In the genomic region with DNA sequence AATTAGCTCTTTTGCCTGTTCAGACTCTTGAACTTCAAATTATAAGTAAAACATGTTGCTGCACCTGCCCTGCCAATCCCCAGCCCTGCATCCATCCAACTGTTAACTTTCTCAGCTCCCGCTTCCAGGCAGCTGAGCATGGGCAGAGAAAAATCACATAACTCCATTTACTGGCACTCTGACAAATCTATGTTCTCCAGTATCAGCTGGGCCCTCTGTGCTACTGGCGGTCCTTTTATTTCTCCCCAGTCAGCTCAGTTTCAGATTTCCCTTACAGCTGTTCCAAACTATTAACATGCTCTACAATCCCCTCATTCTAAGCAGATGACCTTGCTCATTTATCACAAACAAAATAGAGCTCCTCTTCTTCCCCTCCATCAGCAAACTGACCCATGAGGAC, we compare ENCODE assay signal across 25 cellular contexts.
DNase-seq lines count a peak whose midpoint lies in the region; ATAC-seq, FAIRE-seq and TF ChIP-seq lines count a peak whose summit lies in the region.
"Had no signal": no experiment of that assay in that cellular context is flagged by ENCODE, and none has a peak within 500 bp of the region (broad histone marks: within the 10 kb centered on the region; RNA-seq: fewer than 3 reads in every experiment).

No MANE protein-coding gene starts in this region.

- in situ Hi-C loops in astrocyte of the spinal cord (cut with HindIII; ENCODE audit: low sequenced_read_pairs), result no loop called here

- H3K36me3 Mint-ChIP-seq in stimulated activated naive B cell treated with anti-CD40 and anti-IgM and Interleukin-4, amounts not matched to agents 10 μg/mL and 1 μg/mL and 100 μg/mL, for 72 hours, result no peaks in the 10 kb centered on the region
- no peaks in the 10 kb centered on the region for H3K36me3 Mint-ChIP-seq in stimulated activated effector memory CD8-positive, alpha-beta T cell treated with anti-CD3 and anti-CD28 coated beads, Interleukin-12 subunit alpha, Interleukin-12 subunit beta, amount 100 ng/mL, for 72 hours
- H3K36me3 Mint-ChIP-seq: memory B cell had no signal

- 16 to 18% methylated on average over 2 of the region's 2 CpGs for WGBS in pancreas, 2 donors

- H3K27ac ChIP-seq in pancreas, result no peak overlapping the region
- H3K27ac ChIP-seq: body of pancreas, foreskin keratinocyte, RWPE1, VCaP had no signal

- no peaks in the 10 kb centered on the region for H3K4me1 Mint-ChIP-seq in stimulated activated naive B cell treated with anti-CD40 and anti-IgM and Interleukin-4, amounts not matched to agents 10 μg/mL and 1 μg/mL and 100 μg/mL, for 72 hours
- H3K4me1 Mint-ChIP-seq in stimulated activated effector memory CD8-positive, alpha-beta T cell treated with anti-CD3 and anti-CD28 coated beads, Interleukin-12 subunit alpha, Interleukin-12 subunit beta, amount 100 ng/mL, for 72 hours, result no peaks in the 10 kb centered on the region
- H3K4me1 Mint-ChIP-seq: activated T-helper 17 cell treated with anti-CD3 and anti-CD28 coated beads, Interleukin-2, amount 50 U/mL, for 72 hours; memory B cell had no signal

- H3K4me1 ChIP-seq in pancreas, result no peaks in the 10 kb centered on the region
- H3K4me1 ChIP-seq: body of pancreas, foreskin keratinocyte had no signal

- no peak overlapping the region for H3K27ac Mint-ChIP-seq in stimulated activated naive B cell treated with anti-CD40 and anti-IgM and Interleukin-4, amounts not matched to agents 10 μg/mL and 1 μg/mL and 100 μg/mL, for 72 hours
- H3K27ac Mint-ChIP-seq in stimulated activated effector memory CD8-positive, alpha-beta T cell treated with anti-CD3 and anti-CD28 coated beads, Interleukin-12 subunit alpha, Interleukin-12 subunit beta, amount 100 ng/mL, for 72 hours, result no peak overlapping the region
- H3K27ac Mint-ChIP-seq: activated naive CD8-positive, alpha-beta T cell treated with anti-CD3 and anti-CD28 coated beads, Interleukin-2, amount 10 ng/mL, durations not matched to agents 7 days and 5 days; activated T-helper 17 cell treated with anti-CD3 and anti-CD28 coated beads, Interleukin-2, amount 50 U/mL, for 72 hours; H9; memory B cell; T-helper 2 cell treated with Interferon-gamma antibody and Interleukin-4, amounts not matched to agents 5 μg/mL and 100 μg/mL, for 36 hours had no signal

- H3K4me3 Mint-ChIP-seq in stimulated activated naive B cell treated with anti-CD40 and anti-IgM and Interleukin-4, amounts not matched to agents 10 μg/mL and 1 μg/mL and 100 μg/mL, for 72 hours, result no peak overlapping the region
- H3K4me3 Mint-ChIP-seq in stimulated activated effector memory CD8-positive, alpha-beta T cell treated with anti-CD3 and anti-CD28 coated beads, Interleukin-12 subunit alpha, Interleukin-12 subunit beta, amount 100 ng/mL, for 72 hours, result no peak overlapping the region
- H3K4me3 Mint-ChIP-seq: activated naive CD8-positive, alpha-beta T cell treated with anti-CD3 and anti-CD28 coated beads, Interleukin-2, amount 10 ng/mL, durations not matched to agents 7 days and 5 days; activated T-helper 17 cell treated with anti-CD3 and anti-CD28 coated beads, Interleukin-2, amount 50 U/mL, for 72 hours; H9; memory B cell; T-helper 2 cell treated with Interferon-gamma antibody and Interleukin-4, amounts not matched to agents 5 μg/mL and 100 μg/mL, for 36 hours had no signal

- no peaks in the 10 kb centered on the region for H3K27me3 ChIP-seq in pancreas
- H3K27me3 ChIP-seq: body of pancreas, foreskin keratinocyte had no signal

- peak in 3 of 4 donors; percentile 16 to 79 (median 56) for ATAC-seq in pancreas
- no peak for ATAC-seq in stimulated activated naive B cell treated with anti-CD40 and anti-IgM and Interleukin-4, amounts not matched to agents 10 μg/mL and 1 μg/mL and 100 μg/mL, for 72 hours (replicated peaks)
- ATAC-seq in stimulated activated effector memory CD8-positive, alpha-beta T cell treated with anti-CD3 and anti-CD28 coated beads, Interleukin-12 subunit alpha, Interleukin-12 subunit beta, amount 100 ng/mL, for 72 hours, result no peak
- ATAC-seq: activated T-helper 17 cell treated with anti-CD3 and anti-CD28 coated beads, Interleukin-2, amount 50 U/mL, for 72 hours; body of pancreas; foreskin keratinocyte had no signal

- no peaks in the 10 kb centered on the region for H3K9me3 ChIP-seq in pancreas
- H3K9me3 ChIP-seq: body of pancreas had no signal

- intact Hi-C loops in pancreas (cut with DNase I), result no loop called here

- no peak for FAIRE-seq in pancreas (lab: Jason Lieb, UNC)
- FAIRE-seq: K562 had no signal

- H3K4me3 ChIP-seq in astrocyte of the spinal cord (ENCODE audit: low read depth, low read length) (no peak overlapping the region), pancreas (no peak overlapping the region)
- H3K4me3 ChIP-seq: body of pancreas, K562 had no signal

- peaks cover 6 to 18% of the 10 kb centered on the region in 2 donors for H3K27me3 Mint-ChIP-seq in stimulated activated naive B cell treated with anti-CD40 and anti-IgM and Interleukin-4, amounts not matched to agents 10 μg/mL and 1 μg/mL and 100 μg/mL, for 72 hours
- H3K27me3 Mint-ChIP-seq: activated naive CD8-positive, alpha-beta T cell treated with anti-CD3 and anti-CD28 coated beads, Interleukin-2, amount 10 ng/mL, durations not matched to agents 7 days and 5 days; memory B cell had no signal

- peaks cover 0 to 1% of the 10 kb centered on the region in 2 donors for H3K9me3 Mint-ChIP-seq in stimulated activated naive B cell treated with anti-CD40 and anti-IgM and Interleukin-4, amounts not matched to agents 10 μg/mL and 1 μg/mL and 100 μg/mL, for 72 hours
- no peaks in the 10 kb centered on the region for H3K9me3 Mint-ChIP-seq in stimulated activated effector memory CD8-positive, alpha-beta T cell treated with anti-CD3 and anti-CD28 coated beads, Interleukin-12 subunit alpha, Interleukin-12 subunit beta, amount 100 ng/mL, for 72 hours
- H3K9me3 Mint-ChIP-seq: H9; memory B cell; T-helper 2 cell treated with Interferon-gamma antibody and Interleukin-4, amounts not matched to agents 5 μg/mL and 100 μg/mL, for 36 hours had no signal

- no peaks in the 10 kb centered on the region for H3K36me3 ChIP-seq in pancreas

- DNase-seq in NCI-H2227 (lab: John Stamatoyannopoulos, UW; ENCODE audit: unreplicated experiment) (peak; percentile 21), NCI-H2227 treated with DMSO at 0.1 percent for 48 hours (lab: John Stamatoyannopoulos, UW) (no peak), NCI-H446 treated with DMSO at 0.1 percent for 48 hours (lab: John Stamatoyannopoulos, UW) (peak; percentile 54), astrocyte of the spinal cord (ENCODE audit: low read depth, low spot score) (peak; percentile 3), pancreas (no peak), 8988T (no peak)
- DNase-seq in stimulated activated naive B cell treated with anti-CD40 and anti-IgM and Interleukin-4, amounts not matched to agents 10 μg/mL and 1 μg/mL and 100 μg/mL, for 72 hours, result no peak
- DNase-seq in stimulated activated effector memory CD8-positive, alpha-beta T cell treated with anti-CD3 and anti-CD28 coated beads, Interleukin-12 subunit alpha, Interleukin-12 subunit beta, amount 100 ng/mL, for 72 hours (ENCODE audit: low spot score in 2 of 2), result no peak
- DNase-seq: activated CD8-positive, alpha-beta memory T cell treated with anti-CD3 and anti-CD28 coated beads, Interleukin-2, amount 50 U/mL, for 4 hours; activated naive CD8-positive, alpha-beta T cell treated with anti-CD3 and anti-CD28 coated beads, Interleukin-2, amount 10 ng/mL, durations not matched to agents 7 days and 5 days; DMS79 treated with DMSO at 0.1 percent for 48 hours; effector CD8-positive, alpha-beta T cell; erythroblast; foreskin keratinocyte; H9; islet precursor cell; NCI-H2081 treated with DMSO at 0.1 percent for 48 hours; trophoblast cell had no signal

- TF ChIP-seq CTCF in astrocyte of the spinal cord (IDR thresholded peaks at IDR 0.05; ENCODE audit: low read depth, low read length) (no peak), pancreas (IDR thresholded peaks at IDR 0.05) (no peak)

Comparison
In these comparisons a context has a peak if more than half of its experiments do, and no peak if none do; other contexts are left out.
1. DNase-seq: peak in NCI-H2227 (single experiment), NCI-H446 treated with DMSO at 0.1 percent for 48 hours (single experiment) and astrocyte of the spinal cord (single experiment); none in NCI-H2227 treated with DMSO at 0.1 percent for 48 hours (single experiment), pancreas (0 of 6), stimulated activated naive B cell treated with anti-CD40 and anti-IgM and Interleukin-4, amounts not matched to agents 10 μg/mL and 1 μg/mL and 100 μg/mL, for 72 hours (single experiment), stimulated activated effector memory CD8-positive, alpha-beta T cell treated with anti-CD3 and anti-CD28 coated beads, Interleukin-12 subunit alpha, Interleukin-12 subunit beta, amount 100 ng/mL, for 72 hours (0 of 2) and 8988T (single experiment).
2. ATAC-seq: peak in pancreas (3 of 4); none in stimulated activated naive B cell treated with anti-CD40 and anti-IgM and Interleukin-4, amounts not matched to agents 10 μg/mL and 1 μg/mL and 100 μg/mL, for 72 hours (0 of 2) and stimulated activated effector memory CD8-positive, alpha-beta T cell treated with anti-CD3 and anti-CD28 coated beads, Interleukin-12 subunit alpha, Interleukin-12 subunit beta, amount 100 ng/mL, for 72 hours (single experiment).